7 cellular contexts compared by ENCODE assay signal in genomic region chr4:188958346-188958745, GRCh38.
"Had no signal": no experiment of that assay in that cellular context is flagged by ENCODE, and none has a peak within 500 bp of the region (broad histone marks: within the 10 kb centered on the region; RNA-seq: fewer than 3 reads in every experiment).

No MANE protein-coding gene starts in this region.

- H3K4me3 ChIP-seq: GM23338 had no signal

- DNase-seq: H9, HCEC 1CT, KBM-7 had no signal

- FAIRE-seq: H1, H54, HTR-8/SVneo had no signal
